ENCODE assay signal across 2 cellular contexts in the genomic region with DNA sequence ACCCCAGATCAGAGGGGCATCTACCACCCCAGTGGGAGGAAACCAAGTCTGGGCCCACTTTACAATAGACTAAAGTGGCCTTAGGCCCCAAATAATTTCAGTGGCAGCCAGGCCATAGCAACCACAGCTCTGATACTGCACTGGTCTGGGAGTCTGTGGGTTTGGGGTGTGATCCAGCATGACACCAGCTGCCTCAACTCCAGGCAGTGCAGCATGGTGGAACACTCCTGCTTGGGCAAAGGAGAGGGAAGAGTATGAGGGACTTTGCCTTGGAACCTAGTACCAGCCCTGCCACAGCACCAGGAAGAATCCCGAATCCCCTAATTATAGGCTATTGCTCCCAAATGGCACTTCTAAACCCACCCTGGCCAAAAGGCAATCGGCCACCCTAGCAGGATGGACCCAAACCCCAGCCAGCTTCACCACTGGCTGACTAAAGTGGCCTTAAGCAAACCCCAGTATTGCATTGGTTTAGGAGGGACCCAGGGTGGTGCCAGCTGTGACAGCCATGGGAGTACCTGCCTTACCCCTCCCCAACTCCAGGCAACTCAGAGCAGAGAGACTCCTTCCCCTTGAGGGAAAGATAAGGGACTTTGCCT.
TF ChIP-seq lines count a peak whose summit lies in the region.

No MANE protein-coding gene starts in this region.

TF ChIP-seq in SK-N-SH treated with all-trans-retinoic acid at 6 μM for 48 hours, 23 proteins besides CTCF, POLR2A, EP300 and RAD21 (continued from another document):
- TF ChIP-seq, protein P1, sequence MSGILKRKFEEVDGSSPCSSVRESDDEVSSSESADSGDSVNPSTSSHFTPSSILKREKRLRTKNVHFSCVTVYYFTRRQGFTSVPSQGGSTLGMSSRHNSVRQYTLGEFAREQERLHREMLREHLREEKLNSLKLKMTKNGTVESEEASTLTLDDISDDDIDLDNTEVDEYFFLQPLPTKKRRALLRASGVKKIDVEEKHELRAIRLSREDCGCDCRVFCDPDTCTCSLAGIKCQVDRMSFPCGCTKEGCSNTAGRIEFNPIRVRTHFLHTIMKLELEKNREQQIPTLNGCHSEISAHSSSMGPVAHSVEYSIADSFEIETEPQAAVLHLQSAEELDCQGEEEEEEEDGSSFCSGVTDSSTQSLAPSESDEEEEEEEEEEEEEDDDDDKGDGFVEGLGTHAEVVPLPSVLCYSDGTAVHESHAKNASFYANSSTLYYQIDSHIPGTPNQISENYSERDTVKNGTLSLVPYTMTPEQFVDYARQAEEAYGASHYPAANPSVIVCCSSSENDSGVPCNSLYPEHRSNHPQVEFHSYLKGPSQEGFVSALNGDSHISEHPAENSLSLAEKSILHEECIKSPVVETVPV (CRISPR knock-in tag; IDR thresholded peaks at IDR 0.05), result no peak
- TF ChIP-seq BACH2 (CRISPR knock-in tag; IDR thresholded peaks at IDR 0.05; ENCODE audit: borderline replicate concordance) (no peak), OSR1 (CRISPR knock-in tag; IDR thresholded peaks at IDR 0.05) (no peak), CSDC2 (CRISPR knock-in tag; IDR thresholded peaks at IDR 0.05) (no peak), ZC3H10 (CRISPR knock-in tag; IDR thresholded peaks at IDR 0.05) (no peak), TOX (CRISPR knock-in tag; IDR thresholded peaks at IDR 0.05; ENCODE audit: borderline replicate concordance) (no peak), ARNTL (CRISPR knock-in tag; IDR thresholded peaks at IDR 0.05; ENCODE audit: borderline replicate concordance, low read depth) (no peak), ZFP30 (CRISPR knock-in tag; IDR thresholded peaks at IDR 0.05) (no peak), RARB (CRISPR knock-in tag; IDR thresholded peaks at IDR 0.05) (no peak), ZNF8 (CRISPR knock-in tag; IDR thresholded peaks at IDR 0.05) (no peak), GLIS3 (CRISPR knock-in tag; IDR thresholded peaks at IDR 0.05) (no peak), ESRRG (CRISPR knock-in tag; IDR thresholded peaks at IDR 0.05) (no peak), ZNF565 (CRISPR knock-in tag; conservative IDR thresholded peaks at IDR 0.05; ENCODE audit: low read depth) (no peak), PPARA (CRISPR knock-in tag; IDR thresholded peaks at IDR 0.05; ENCODE audit: borderline replicate concordance) (no peak)
- TF ChIP-seq, protein P2, sequence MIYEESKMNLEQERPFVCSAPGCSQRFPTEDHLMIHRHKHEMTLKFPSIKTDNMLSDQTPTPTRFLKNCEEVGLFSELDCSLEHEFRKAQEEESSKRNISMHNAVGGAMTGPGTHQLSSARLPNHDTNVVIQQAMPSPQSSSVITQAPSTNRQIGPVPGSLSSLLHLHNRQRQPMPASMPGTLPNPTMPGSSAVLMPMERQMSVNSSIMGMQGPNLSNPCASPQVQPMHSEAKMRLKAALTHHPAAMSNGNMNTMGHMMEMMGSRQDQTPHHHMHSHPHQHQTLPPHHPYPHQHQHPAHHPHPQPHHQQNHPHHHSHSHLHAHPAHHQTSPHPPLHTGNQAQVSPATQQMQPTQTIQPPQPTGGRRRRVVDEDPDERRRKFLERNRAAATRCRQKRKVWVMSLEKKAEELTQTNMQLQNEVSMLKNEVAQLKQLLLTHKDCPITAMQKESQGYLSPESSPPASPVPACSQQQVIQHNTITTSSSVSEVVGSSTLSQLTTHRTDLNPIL (CRISPR knock-in tag; IDR thresholded peaks at IDR 0.05; ENCODE audit: low read depth), result no peak
- TF ChIP-seq, protein P3, sequence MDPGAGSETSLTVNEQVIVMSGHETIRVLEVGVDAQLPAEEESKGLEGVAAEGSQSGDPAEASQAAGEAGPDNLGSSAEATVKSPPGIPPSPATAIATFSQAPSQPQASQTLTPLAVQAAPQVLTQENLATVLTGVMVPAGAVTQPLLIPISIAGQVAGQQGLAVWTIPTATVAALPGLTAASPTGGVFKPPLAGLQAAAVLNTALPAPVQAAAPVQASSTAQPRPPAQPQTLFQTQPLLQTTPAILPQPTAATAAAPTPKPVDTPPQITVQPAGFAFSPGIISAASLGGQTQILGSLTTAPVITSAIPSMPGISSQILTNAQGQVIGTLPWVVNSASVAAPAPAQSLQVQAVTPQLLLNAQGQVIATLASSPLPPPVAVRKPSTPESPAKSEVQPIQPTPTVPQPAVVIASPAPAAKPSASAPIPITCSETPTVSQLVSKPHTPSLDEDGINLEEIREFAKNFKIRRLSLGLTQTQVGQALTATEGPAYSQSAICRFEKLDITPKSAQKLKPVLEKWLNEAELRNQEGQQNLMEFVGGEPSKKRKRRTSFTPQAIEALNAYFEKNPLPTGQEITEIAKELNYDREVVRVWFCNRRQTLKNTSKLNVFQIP (CRISPR knock-in tag; IDR thresholded peaks at IDR 0.05; ENCODE audit: borderline replicate concordance, low read depth), result no peak

TF ChIP-seq in SK-N-SH, 30 proteins besides CTCF, POLR2A, EP300 and RAD21 (continued from another document):
- TF ChIP-seq, protein P4, sequence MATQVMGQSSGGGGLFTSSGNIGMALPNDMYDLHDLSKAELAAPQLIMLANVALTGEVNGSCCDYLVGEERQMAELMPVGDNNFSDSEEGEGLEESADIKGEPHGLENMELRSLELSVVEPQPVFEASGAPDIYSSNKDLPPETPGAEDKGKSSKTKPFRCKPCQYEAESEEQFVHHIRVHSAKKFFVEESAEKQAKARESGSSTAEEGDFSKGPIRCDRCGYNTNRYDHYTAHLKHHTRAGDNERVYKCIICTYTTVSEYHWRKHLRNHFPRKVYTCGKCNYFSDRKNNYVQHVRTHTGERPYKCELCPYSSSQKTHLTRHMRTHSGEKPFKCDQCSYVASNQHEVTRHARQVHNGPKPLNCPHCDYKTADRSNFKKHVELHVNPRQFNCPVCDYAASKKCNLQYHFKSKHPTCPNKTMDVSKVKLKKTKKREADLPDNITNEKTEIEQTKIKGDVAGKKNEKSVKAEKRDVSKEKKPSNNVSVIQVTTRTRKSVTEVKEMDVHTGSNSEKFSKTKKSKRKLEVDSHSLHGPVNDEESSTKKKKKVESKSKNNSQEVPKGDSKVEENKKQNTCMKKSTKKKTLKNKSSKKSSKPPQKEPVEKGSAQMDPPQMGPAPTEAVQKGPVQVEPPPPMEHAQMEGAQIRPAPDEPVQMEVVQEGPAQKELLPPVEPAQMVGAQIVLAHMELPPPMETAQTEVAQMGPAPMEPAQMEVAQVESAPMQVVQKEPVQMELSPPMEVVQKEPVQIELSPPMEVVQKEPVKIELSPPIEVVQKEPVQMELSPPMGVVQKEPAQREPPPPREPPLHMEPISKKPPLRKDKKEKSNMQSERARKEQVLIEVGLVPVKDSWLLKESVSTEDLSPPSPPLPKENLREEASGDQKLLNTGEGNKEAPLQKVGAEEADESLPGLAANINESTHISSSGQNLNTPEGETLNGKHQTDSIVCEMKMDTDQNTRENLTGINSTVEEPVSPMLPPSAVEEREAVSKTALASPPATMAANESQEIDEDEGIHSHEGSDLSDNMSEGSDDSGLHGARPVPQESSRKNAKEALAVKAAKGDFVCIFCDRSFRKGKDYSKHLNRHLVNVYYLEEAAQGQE (IDR thresholded peaks at IDR 0.05; ENCODE audit: low read depth, low read length), result no peak
- TF ChIP-seq TEAD4 (IDR thresholded peaks at IDR 0.05; ENCODE audit: borderline replicate concordance, insufficient read depth) (no peak), CHD2 (IDR thresholded peaks at IDR 0.05; ENCODE audit: low read length, partially characterized antibody) (no peak), TAF1 (IDR thresholded peaks at IDR 0.05; ENCODE audit: borderline replicate concordance, low read depth, low read length) (no peak), SIN3A (IDR thresholded peaks at IDR 0.05; ENCODE audit: borderline replicate concordance, low read depth, low read length) (no peak), ELF1 (IDR thresholded peaks at IDR 0.05) (no peak), SMC3 (IDR thresholded peaks at IDR 0.05; ENCODE audit: low read depth, low read length) (no peak)
